ENCODE assay signal across 14 cellular contexts in genomic region chr12:57235728-57236131, GRCh38. TPM values are rescaled to one million over a fixed set of nuclear protein-coding genes. Genes with fewer than 3 reads are reported as not detected.
DNase-seq lines count a peak whose midpoint lies in the region; ATAC-seq and TF ChIP-seq lines count a peak whose summit lies in the region.
"Had no signal": no experiment of that assay in that cellular context is flagged by ENCODE, and none has a peak within 500 bp of the region (broad histone marks: within the 10 kb centered on the region; RNA-seq: fewer than 3 reads in every experiment).

No MANE protein-coding gene starts in this region.

- H3K27ac ChIP-seq in angular gyrus (ENCODE audit: low read depth, low read length) (peak overlapping the region; percentile 32), layer of hippocampus (ENCODE audit: low read depth, low read length) (peak overlapping the region; percentile 52), stomach (peak overlapping the region in 4 of 5 donors; percentile 23 to 54 (median 34))

- H3K27ac Mint-ChIP-seq in activated CD4-positive, alpha-beta T cell treated with anti-CD3 and anti-CD28 coated beads, Interleukin-2, amount 10 ng/mL, durations not matched to agents 7 days and 5 days: no peak overlapping the region
- H3K27ac Mint-ChIP-seq: dendritic cell treated with granulocyte-macrophage colony-stimulating factor and Interleukin-4, amounts not matched to agents 40 ng/mL and 50 ng/mL, for 4 days had no signal

- TF ChIP-seq CTCF in stomach (IDR thresholded peaks at IDR 0.05): no peak

- peaks cover 27 to 82% (median 69%) of the 10 kb centered on the region in 4 donors for H3K4me1 ChIP-seq in stomach

- intact Hi-C loops in stomach (cut with DNase I; ENCODE audit: low total_unique reads): no loop called here

- peak; percentile 37 for DNase-seq in DMS53 (lab: John Stamatoyannopoulos, UW)
- no peak for DNase-seq in DMS53 treated with DMSO at 0.1 percent for 48 hours (lab: John Stamatoyannopoulos, UW; ENCODE audit: unreplicated experiment)
- DNase-seq in stomach: no peak
- no peak for DNase-seq in SIG-M5 (lab: John Stamatoyannopoulos, UW)
- no peak for DNase-seq in activated CD4-positive, alpha-beta T cell treated with anti-CD3 and anti-CD28 coated beads, Interleukin-2, amount 10 ng/mL, durations not matched to agents 7 days and 5 days
- DNase-seq: activated T-cell treated with anti-CD3 and anti-CD28 coated beads for 4 hours, NCI-H446 had no signal

- ATAC-seq in GM18511 (IDR thresholded peaks at IDR 0.05; ENCODE audit: unreplicated experiment): no peak
- ATAC-seq: HCT116 had no signal

- H3K36me3 Mint-ChIP-seq in activated CD4-positive, alpha-beta T cell treated with anti-CD3 and anti-CD28 coated beads, Interleukin-2, amount 10 ng/mL, durations not matched to agents 7 days and 5 days (ENCODE audit: low read depth): peaks cover 36% of the 10 kb centered on the region

- no peak for TF ChIP-seq POLR2A in stomach (IDR thresholded peaks at IDR 0.05)

- CTCF ChIA-PET in activated CD4-positive, alpha-beta T cell treated with anti-CD3 and anti-CD28 coated beads, Interleukin-2, amount 10 ng/mL, durations not matched to agents 7 days and 5 days (lab: Charles Lee): interaction anchor here (10.5 to 18.3 kb wide), 2 partner anchors 7 to 22 kb away, joined by 142 to 332 read pairs; partner anchors contain the start of gene SHMT2

- H3K9me3 ChIP-seq in stomach: no peaks in the 10 kb centered on the region
- H3K9me3 ChIP-seq: Caco-2 had no signal

- H3K36me3 ChIP-seq in stomach: peaks cover 34 to 44% (median 36%) of the 10 kb centered on the region in 4 donors

- peaks cover 67% of the 10 kb centered on the region for H3K4me1 Mint-ChIP-seq in activated CD4-positive, alpha-beta T cell treated with anti-CD3 and anti-CD28 coated beads, Interleukin-2, amount 10 ng/mL, durations not matched to agents 7 days and 5 days

- H3K9me3 Mint-ChIP-seq in activated CD4-positive, alpha-beta T cell treated with anti-CD3 and anti-CD28 coated beads, Interleukin-2, amount 10 ng/mL, durations not matched to agents 7 days and 5 days: no peaks in the 10 kb centered on the region
- H3K9me3 Mint-ChIP-seq: dendritic cell treated with granulocyte-macrophage colony-stimulating factor and Interleukin-4, amounts not matched to agents 40 ng/mL and 50 ng/mL, for 4 days had no signal

- no peak overlapping the region for H3K4me3 Mint-ChIP-seq in activated CD4-positive, alpha-beta T cell treated with anti-CD3 and anti-CD28 coated beads, Interleukin-2, amount 10 ng/mL, durations not matched to agents 7 days and 5 days

- peaks cover 3% of the 10 kb centered on the region for H3K27me3 ChIP-seq in layer of hippocampus (ENCODE audit: control insufficient read depth, insufficient read depth, low read length)
- H3K27me3 ChIP-seq in stomach: peaks cover 0 to 59% (median 41%) of the 10 kb centered on the region in 3 donors

- H3K4me3 ChIP-seq in stomach: peak overlapping the region in 1 of 4 donors; percentile 2

- 51 to 70% (median 61%) methylated on average over 8 of the region's 8 CpGs for WGBS in stomach, 5 donors

- no peak for TF ChIP-seq EP300 in stomach (IDR thresholded peaks at IDR 0.05)

- peaks cover 26% of the 10 kb centered on the region for H3K27me3 Mint-ChIP-seq in activated CD4-positive, alpha-beta T cell treated with anti-CD3 and anti-CD28 coated beads, Interleukin-2, amount 10 ng/mL, durations not matched to agents 7 days and 5 days

- POLR2A ChIA-PET in activated CD4-positive, alpha-beta T cell treated with anti-CD3 and anti-CD28 coated beads, Interleukin-2, amount 10 ng/mL, durations not matched to agents 7 days and 5 days (lab: Charles Lee): no interaction called here

RNA-seq across cellular contexts. Expression of gene SHMT2, which starts 6.2 kb away (rescaled TPM):
- total RNA-seq in stomach: 10 to 100 TPM; 26.1 to 93.7 (median 77.8) TPM
- polyA plus RNA-seq in stomach: 10 to 100 TPM; 54.6 to 59.0 (median 57.1) TPM
- total RNA-seq in activated CD4-positive, alpha-beta T cell treated with anti-CD3 and anti-CD28 coated beads, Interleukin-2, amount 10 ng/mL, durations not matched to agents 7 days and 5 days: 100 to 1,000 TPM; 137 to 141 TPM

RNA-seq across cellular contexts. Expression of gene STAC3, which starts 15.3 kb away (rescaled TPM):
- total RNA-seq in stomach: 1 to 10 TPM in 2 of 5 donors, under 1 TPM in 2, not detected in 1; 0.55 to 5.1 (median 1.6) TPM
- 1 to 10 TPM; 1.3 to 3.8 (median 3.5) TPM for polyA plus RNA-seq in stomach
- total RNA-seq in activated CD4-positive, alpha-beta T cell treated with anti-CD3 and anti-CD28 coated beads, Interleukin-2, amount 10 ng/mL, durations not matched to agents 7 days and 5 days: 1 to 10 TPM; 5.1 to 5.2 TPM

RNA-seq across cellular contexts. Expression of gene NXPH4, which starts 19.1 kb away (rescaled TPM):
- total RNA-seq in stomach: under 1 TPM in 1 of 5 donors, not detected in 4; 0.18 TPM
- polyA plus RNA-seq in stomach: under 1 TPM in 2 of 3 donors, not detected in 1; 0.30 to 0.44 TPM
- total RNA-seq in activated CD4-positive, alpha-beta T cell treated with anti-CD3 and anti-CD28 coated beads, Interleukin-2, amount 10 ng/mL, durations not matched to agents 7 days and 5 days: under 1 TPM; 0.29 to 0.32 TPM
- total RNA-seq: subcutaneous adipose tissue had no signal
